ENCODE assay signal across 9 cellular contexts in genomic region chr10:59362991-59363390, GRCh38. TPM values are rescaled to one million over a fixed set of nuclear protein-coding genes. Genes with fewer than 3 reads are reported as not detected.
DNase-seq lines count a peak whose midpoint lies in the region; TF ChIP-seq lines count a peak whose summit lies in the region.
"Had no signal": no experiment of that assay in that cellular context is flagged by ENCODE, and none has a peak within 500 bp of the region (broad histone marks: within the 10 kb centered on the region; RNA-seq: fewer than 3 reads in every experiment).

No MANE protein-coding gene starts in this region.

- no peaks in the 10 kb centered on the region for H3K79me2 ChIP-seq in H9 (ENCODE audit: insufficient read depth, low read length)

- H3K4me1 ChIP-seq in A673 (ENCODE audit: insufficient read depth, low read length, poor library complexity, severe bottlenecking) (peaks cover 25% of the 10 kb centered on the region), H9 (ENCODE audit: insufficient read depth, low read length) (no peaks in the 10 kb centered on the region), SJCRH30 (peaks cover 10% of the 10 kb centered on the region; the same call in 1 of the 2 replicates), esophagus muscularis mucosa (peaks cover 36 to 56% (median 54%) of the 10 kb centered on the region in 4 donors)

- CTCF ChIA-PET in A673 (lab: Charles Lee): no interaction called here

- peaks cover 12 to 17% of the 10 kb centered on the region in 2 experiments for H3K4me1 Mint-ChIP-seq in H9

- intact Hi-C loops in A673 (cut with micrococcal nuclease; ENCODE audit: unreplicated experiment): loop anchor here (2.0 to 10.0 kb wide), 3 partner anchors 68 to 222 kb away; no protein-coding TSS in a partner anchor
- intact Hi-C loops in esophagus muscularis mucosa (cut with DNase I): no loop called here

- no peaks in the 10 kb centered on the region for H4K20me1 ChIP-seq in H9 (ENCODE audit: control insufficient read depth, insufficient read depth, insufficient read length)

- TF ChIP-seq CTCF in A673 (conservative IDR thresholded peaks at IDR 0.05; ENCODE audit: low read depth, low read length): no peak
- no peak for TF ChIP-seq CTCF in H9 (conservative IDR thresholded peaks at IDR 0.05)
- no peak for TF ChIP-seq CTCF in esophagus muscularis mucosa (IDR thresholded peaks at IDR 0.05)

- H3K27ac Mint-ChIP-seq in H9: peak overlapping the region in 2 of 3 experiments; percentile 48 to 70; a peak in 2 of 7 replicates
- H3K27ac Mint-ChIP-seq: activated naive CD4-positive, alpha-beta T cell treated with anti-CD3 and anti-CD28 coated beads, Interleukin-2, amount 50 U/mL, for 72 hours had no signal

- peak overlapping the region; percentile 71 to 86 for H3K4me3 Mint-ChIP-seq in H9

- no TSS peak for BruUV-seq in A673 (replicated peaks; lab: Mats Ljungman, UMichigan)

- H3K36me3 ChIP-seq in A673 (ENCODE audit: insufficient read depth, low read length, poor library complexity, severe bottlenecking) (no peaks in the 10 kb centered on the region), SJCRH30 (no peaks in the 10 kb centered on the region), esophagus muscularis mucosa (no peaks in the 10 kb centered on the region)

- H3K9me3 ChIP-seq in A673 (ENCODE audit: low read depth, low read length, poor library complexity, severe bottlenecking) (no peaks in the 10 kb centered on the region), H9 (ENCODE audit: control insufficient read depth, low read depth, low read length) (no peaks in the 10 kb centered on the region), SJCRH30 (replicated peaks) (no peaks in the 10 kb centered on the region), esophagus muscularis mucosa (no peaks in the 10 kb centered on the region)

- H3K27ac ChIP-seq in A673 (ENCODE audit: low read depth, low read length, poor library complexity, severe bottlenecking): no peak overlapping the region
- H3K27ac ChIP-seq in H9 (ENCODE audit: insufficient read length, low read depth, low read length): no peak overlapping the region
- H3K27ac ChIP-seq in SJCRH30: peak overlapping the region; percentile 49; the same call in 1 of the 2 replicates
- peak overlapping the region; percentile 86 to 94 (median 90) for H3K27ac ChIP-seq in esophagus muscularis mucosa (replicated peaks in 1 of 4)

- TF ChIP-seq POLR2A in esophagus muscularis mucosa (IDR thresholded peaks at IDR 0.05; ENCODE audit: low read depth): no peak

- no peak overlapping the region for H3K56ac ChIP-seq in H9 (ENCODE audit: insufficient read length, low read depth, low read length)

- H4K8ac ChIP-seq in H9 (replicated peaks; ENCODE audit: insufficient read length, low read depth, low read length): no peak overlapping the region

- no peak overlapping the region for H2BK5ac ChIP-seq in H9 (ENCODE audit: insufficient read length, low read length)

- no peak overlapping the region for H2BK20ac ChIP-seq in H9 (ENCODE audit: low read depth, low read length, poor library complexity, severe bottlenecking)

- H3K4me2 ChIP-seq in H9 (ENCODE audit: insufficient read depth, insufficient read length, low read length): peak overlapping the region; percentile 78

- no CpG with 5 or more reads among the region's 10 CpGs for WGBS in H9 (ENCODE audit: extremely low coverage, insufficient read length, low lambda C conversion rate)
- WGBS in esophagus muscularis mucosa: 2% methylated on average over 8 of the region's 10 CpGs

- no peak overlapping the region for H2BK12ac ChIP-seq in H9 (ENCODE audit: insufficient read length, low read depth, low read length)

- no peaks in the 10 kb centered on the region for H3K79me1 ChIP-seq in H9 (ENCODE audit: insufficient read depth, low read depth, low read length, poor library complexity, severe bottlenecking)

- no peak for TF ChIP-seq EP300 in esophagus muscularis mucosa (IDR thresholded peaks at IDR 0.05)

- H3K18ac ChIP-seq in H9 (ENCODE audit: insufficient read length, low read depth, low read length): no peak overlapping the region

- peaks cover 59% of the 10 kb centered on the region for H3K27me3 Mint-ChIP-seq in H9 (ENCODE audit: low read depth)

- H4K5ac ChIP-seq in H9 (ENCODE audit: insufficient read length, low read depth, low read length): no peak overlapping the region

- no peak overlapping the region for H2AFZ ChIP-seq in H9 (ENCODE audit: low read length)

- H3K27me3 ChIP-seq in A673 (replicated peaks; ENCODE audit: insufficient read depth, low read depth, low read length, poor library complexity) (no peaks in the 10 kb centered on the region), H9 (ENCODE audit: insufficient read depth, low read length) (peaks cover 2% of the 10 kb centered on the region; the same call in 1 of the 2 replicates), SJCRH30 (no peaks in the 10 kb centered on the region), esophagus muscularis mucosa (no peaks in the 10 kb centered on the region)

- H3K4ac ChIP-seq in H9 (ENCODE audit: low read depth, low read length): no peak overlapping the region

- POLR2A ChIA-PET in A673 (lab: Charles Lee; ENCODE audit: low non-redundant PET): no interaction called here

- no peak overlapping the region for H4K91ac ChIP-seq in H9 (ENCODE audit: insufficient read length, low read depth, low read length)

- no peaks in the 10 kb centered on the region for H3K9me3 Mint-ChIP-seq in H9
- H3K9me3 Mint-ChIP-seq: activated naive CD4-positive, alpha-beta T cell treated with anti-CD3 and anti-CD28 coated beads, Interleukin-2, amount 50 U/mL, for 72 hours had no signal

- DNase-seq in A673 (ENCODE audit: low spot score): peak; percentile 52
- DNase-seq in H9: peak; percentile 67
- peak; percentile 37 to 68 for DNase-seq in SJCRH30
- DNase-seq in esophagus muscularis mucosa (ENCODE audit: extremely low spot score): peak; percentile 93
- peak; percentile 77 for DNase-seq in midbrain (lab: John Stamatoyannopoulos, UW)
- peak; percentile 67 for DNase-seq in ureter (ENCODE audit: low spot score)
- no peak for DNase-seq in CD1c-positive myeloid dendritic cell (ENCODE audit: extremely low spot score)
- DNase-seq in KG1 (lab: John Stamatoyannopoulos, UW): no peak

- no peak overlapping the region for H2BK15ac ChIP-seq in H9 (ENCODE audit: low read depth, low read length)

- H2BK120ac ChIP-seq in H9 (ENCODE audit: low read depth, low read length, poor library complexity, severe bottlenecking): no peak overlapping the region

- no peak overlapping the region for H3K23ac ChIP-seq in H9 (ENCODE audit: insufficient read length, low read depth, low read length)

- H2AK5ac ChIP-seq in H9 (ENCODE audit: insufficient read length, low read length): no peak overlapping the region

- no peak overlapping the region for H3K14ac ChIP-seq in H9 (ENCODE audit: insufficient read depth, low read length)

- H3K9ac ChIP-seq in H9 (ENCODE audit: extremely low read depth, insufficient read length, low read length): no peak overlapping the region

- no peak overlapping the region for H3T11ph ChIP-seq in H9 (ENCODE audit: low read length)

- peaks cover 10% of the 10 kb centered on the region for H3K23me2 ChIP-seq in H9 (ENCODE audit: insufficient read length, low read depth, low read length, poor library complexity, severe bottlenecking)

- H3K4me3 ChIP-seq in A673 (ENCODE audit: low read depth, low read length, poor library complexity, severe bottlenecking) (peak overlapping the region; percentile 53), SJCRH30 (peak overlapping the region; percentile 66), esophagus muscularis mucosa (peak overlapping the region; percentile 60 to 80 (median 66))

- no peaks in the 10 kb centered on the region for H3K36me3 Mint-ChIP-seq in H9 (ENCODE audit: insufficient read depth in 1 of 3, low read depth in 3 of 3)
- H3K36me3 Mint-ChIP-seq: activated naive CD4-positive, alpha-beta T cell treated with anti-CD3 and anti-CD28 coated beads, Interleukin-2, amount 50 U/mL, for 72 hours had no signal

RNA-seq across cellular contexts. Expression of gene FAM13C, which starts 0.6 kb away (rescaled TPM):
- total RNA-seq in A673 (2021) (18.5 and 21.2 TPM in 2 replicates), H9 (2021) (0.31 and 0.39 TPM in 2 replicates), esophagus muscularis mucosa (10 to 100 TPM; 45.1 to 62.9 (median 53.1) TPM), ureter (26.6 TPM)
- 0.91 and 1.1 TPM in 2 replicates for total RNA-seq in SJCRH30 (2014; rRNA removed; shearing (Covaris generic))

Comparison
In these comparisons a context has a peak if more than half of its experiments do, and no peak if none do; other contexts are left out.
1. DNase-seq: peak in A673 (single experiment), H9 (single experiment), SJCRH30 (2 of 2), esophagus muscularis mucosa (single experiment), midbrain (single experiment) and ureter (single experiment); none in CD1c-positive myeloid dendritic cell (single experiment) and KG1 (single experiment).
2. H3K27ac ChIP-seq: peak in SJCRH30 (single experiment) and esophagus muscularis mucosa (4 of 4); none in A673 (single experiment) and H9 (single experiment).
3. Peak in every context shown above with its lines, with median percentiles within 50 percentile points of each other: H3K4me3 ChIP-seq.